Comparison of ENCODE assay signal across 29 cellular contexts in the genomic region with DNA sequence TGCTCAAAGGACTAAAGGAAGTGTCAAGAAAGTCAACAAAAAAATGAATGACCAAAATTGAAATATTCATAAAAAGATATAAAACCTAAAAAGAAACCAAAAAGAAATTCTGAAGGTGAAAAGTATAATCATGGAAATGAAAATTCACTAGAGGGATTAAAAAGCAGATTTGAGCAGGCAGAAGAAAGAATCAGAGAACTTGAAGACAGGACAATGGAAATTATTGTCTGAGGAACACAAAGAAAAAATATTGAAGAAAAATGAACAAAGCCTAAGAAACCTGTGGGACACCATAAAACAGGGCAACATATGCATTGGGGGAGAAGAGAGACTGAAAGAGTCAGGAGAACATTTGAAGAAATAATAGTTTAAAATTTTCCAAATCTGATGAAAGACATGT.
"Had no signal": no experiment of that assay in that cellular context is flagged by ENCODE, and none has a peak within 500 bp of the region (broad histone marks: within the 10 kb centered on the region; RNA-seq: fewer than 3 reads in every experiment).

No MANE protein-coding gene starts in this region.

- DNase-seq: activated CD4-positive, alpha-beta T cell treated with anti-CD3 and anti-CD28 coated beads for 1 hour; activated CD4-positive, alpha-beta T cell treated with anti-CD3 and anti-CD28 coated beads, Interleukin-2, amount 10 ng/mL, durations not matched to agents 24 days and 14 days; activated CD4-positive, alpha-beta T cell treated with anti-CD3 and anti-CD28 coated beads, Interleukin-2, amount 50 U/mL, for 48 hours; activated CD8-positive, alpha-beta memory T cell treated with anti-CD3 and anti-CD28 coated beads, Interleukin-2, amount 50 U/mL, for 4 hours; activated effector memory CD4-positive, alpha-beta T cell treated with Interleukin-2 at 50 U/mL for 16 hours; activated naive CD4-positive, alpha-beta T cell; aorta; caudate nucleus; NCI-H1092; NCI-H1417 treated with DMSO at 0.1 percent for 48 hours; NCI-H1694; NCI-H2029; NCI-H345; NCI-H510A; NCI-H526 treated with DMSO at 0.1 percent for 48 hours; NCI-H82; NK-92 treated with Interleukin-12 subunit alpha and Interleukin-12 subunit beta, amount 100 ng/mL, for 24 hours; OCI-M1; RPMI8226; SW 1271; T-helper 9 cell had no signal

- H3K27ac Mint-ChIP-seq: activated CD4-positive, alpha-beta T cell treated with anti-CD3 and anti-CD28 coated beads, Interleukin-2, amount 10 ng/mL, durations not matched to agents 24 days and 14 days; activated naive CD4-positive, alpha-beta T cell treated with anti-CD3 and anti-CD28 coated beads, Interleukin-2, amount 50 U/mL, for 24 hours; activated T-helper 1 cell treated with anti-CD3 and anti-CD28 coated beads, Interleukin-12 subunit alpha, Interleukin-12 subunit beta, Interleukin-2, Interleukin-4 antibody, amounts not matched to agents 30 ng/mL and 10 ng/mL and 1 ng/mL, durations not matched to agents 14 hours and 24 hours and 36 hours; WTC11 had no signal

- H3K27me3 Mint-ChIP-seq: activated CD4-positive, alpha-beta T cell treated with anti-CD3 and anti-CD28 coated beads, Interleukin-2, amount 10 ng/mL, durations not matched to agents 24 days and 14 days; activated naive CD4-positive, alpha-beta T cell treated with anti-CD3 and anti-CD28 coated beads, Interleukin-2, amount 50 U/mL, for 24 hours had no signal

- H3K36me3 Mint-ChIP-seq: WTC11 had no signal

- H3K4me1 Mint-ChIP-seq: WTC11 had no signal

- H3K4me2 ChIP-seq: KMS-11 had no signal

- ATAC-seq: Panc1, Right ventricle myocardium inferior, WTC11 had no signal

- H3K4me3 Mint-ChIP-seq: activated CD4-positive, alpha-beta T cell treated with anti-CD3 and anti-CD28 coated beads, Interleukin-2, amount 10 ng/mL, durations not matched to agents 24 days and 14 days; activated naive CD4-positive, alpha-beta T cell treated with anti-CD3 and anti-CD28 coated beads, Interleukin-2, amount 50 U/mL, for 24 hours; activated T-helper 1 cell treated with anti-CD3 and anti-CD28 coated beads, Interleukin-12 subunit alpha, Interleukin-12 subunit beta, Interleukin-2, Interleukin-4 antibody, amounts not matched to agents 30 ng/mL and 10 ng/mL and 1 ng/mL, durations not matched to agents 14 hours and 24 hours and 36 hours; WTC11 had no signal

- H3K9ac ChIP-seq: KMS-11 had no signal

- H3K9me3 ChIP-seq: breast epithelium had no signal

- H3K36me3 ChIP-seq: breast epithelium had no signal

- H3K27ac ChIP-seq: breast epithelium, KMS-11, SK-N-MC had no signal

- H3K27me3 ChIP-seq: breast epithelium had no signal

- H3K4me3 ChIP-seq: breast epithelium, SK-N-MC had no signal
